In the genomic region with DNA sequence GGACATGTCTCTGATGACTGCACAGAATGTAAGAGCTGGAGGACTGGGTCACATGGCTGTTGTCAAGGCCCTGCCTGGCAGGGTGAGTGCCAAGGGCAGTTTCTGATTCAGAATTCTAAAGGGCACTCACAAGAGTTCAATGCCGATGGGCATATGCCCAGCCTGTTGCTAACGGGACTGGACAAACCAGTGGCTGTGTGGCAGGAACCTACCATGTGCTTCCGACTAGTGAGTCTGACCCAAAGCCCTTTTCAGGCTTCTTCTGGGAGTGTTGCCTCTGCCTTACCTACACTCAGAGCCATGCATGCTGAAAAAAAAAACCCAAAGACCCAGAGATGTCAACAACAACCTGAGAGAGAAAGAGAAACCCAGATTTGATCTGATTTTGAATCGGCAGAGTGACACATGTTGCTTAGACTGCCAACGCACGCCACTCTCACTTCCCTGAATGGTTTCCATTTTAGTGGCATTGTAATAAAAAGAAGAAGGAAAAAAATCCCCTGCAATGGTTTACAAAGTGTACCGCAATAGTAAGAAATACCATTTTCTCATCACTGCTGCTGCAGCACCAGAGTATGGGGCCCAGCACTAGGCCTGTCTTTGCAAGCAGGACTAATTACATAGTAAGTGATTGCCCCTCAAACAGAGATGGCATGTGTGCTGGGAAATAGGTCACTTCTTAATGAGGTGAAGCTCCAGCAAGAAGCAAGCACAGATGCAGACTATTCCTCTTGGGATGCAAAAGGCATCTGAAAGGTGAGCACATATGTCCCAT, we compare ENCODE assay signal across 8 cellular contexts.
DNase-seq lines count a peak whose midpoint lies in the region; ATAC-seq and TF ChIP-seq lines count a peak whose summit lies in the region.

No MANE protein-coding gene starts in this region.

- no peaks in the 10 kb centered on the region for H3K27me3 ChIP-seq in stomach

- peak; percentile 96 for DNase-seq in GM12865 (ENCODE audit: low read depth)
- DNase-seq in activated naive CD8-positive, alpha-beta T cell treated with anti-CD3 and anti-CD28 coated beads, Interleukin-2, amount 50 U/mL, for 24 hours, result no peak
- DNase-seq in stomach, result peak; percentile 27
- DNase-seq in middle frontal gyrus (ENCODE audit: extremely low spot score, low spot score), result no peak
- no peak for DNase-seq in NCI-H1092 treated with DMSO at 0.1 percent for 48 hours (lab: John Stamatoyannopoulos, UW)
- no peak for DNase-seq in cerebellar nuclear complex (lab: John Stamatoyannopoulos, UW)

- H3K27me3 Mint-ChIP-seq in activated naive CD8-positive, alpha-beta T cell treated with anti-CD3 and anti-CD28 coated beads, Interleukin-2, amount 50 U/mL, for 24 hours, result no peaks in the 10 kb centered on the region

- no peaks in the 10 kb centered on the region for H3K9me3 ChIP-seq in stomach

- 76 to 86% (median 81%) methylated on average over 7 of the region's 7 CpGs for WGBS in stomach, 5 donors

- TF ChIP-seq CTCF in GM12865 (IDR thresholded peaks at IDR 0.05; ENCODE audit: insufficient read depth, low read depth, low read length, missing control alignments) (no peak), stomach (IDR thresholded peaks at IDR 0.05) (no peak)

- H3K27ac ChIP-seq in stomach, result peak overlapping the region in 1 of 5 donors; percentile 3

- peaks cover 64% of the 10 kb centered on the region for H3K4me1 Mint-ChIP-seq in activated naive CD8-positive, alpha-beta T cell treated with anti-CD3 and anti-CD28 coated beads, Interleukin-2, amount 50 U/mL, for 24 hours

- intact Hi-C loops in stomach (cut with DNase I; ENCODE audit: low total_unique reads), result no loop called here

- peak overlapping the region; percentile 38 for H3K27ac Mint-ChIP-seq in activated naive CD8-positive, alpha-beta T cell treated with anti-CD3 and anti-CD28 coated beads, Interleukin-2, amount 50 U/mL, for 24 hours

- H3K9me3 Mint-ChIP-seq in activated naive CD8-positive, alpha-beta T cell treated with anti-CD3 and anti-CD28 coated beads, Interleukin-2, amount 50 U/mL, for 24 hours, result no peaks in the 10 kb centered on the region

- H3K4me3 ChIP-seq in GM12865 (ENCODE audit: low read depth, low read length) (peak overlapping the region; percentile 30), stomach (no peak overlapping the region)

- no peaks in the 10 kb centered on the region for H3K36me3 Mint-ChIP-seq in activated naive CD8-positive, alpha-beta T cell treated with anti-CD3 and anti-CD28 coated beads, Interleukin-2, amount 50 U/mL, for 24 hours (ENCODE audit: low read depth)

- no peaks in the 10 kb centered on the region for H3K36me3 ChIP-seq in stomach

- no peak for TF ChIP-seq POLR2A in stomach (IDR thresholded peaks at IDR 0.05)

- peak; percentile 77 for ATAC-seq in GM21390 (IDR thresholded peaks at IDR 0.05; ENCODE audit: unreplicated experiment)
- ATAC-seq in HG03565 (IDR thresholded peaks at IDR 0.05; ENCODE audit: unreplicated experiment), result peak; percentile 77
- peak; percentile 70 for ATAC-seq in activated naive CD8-positive, alpha-beta T cell treated with anti-CD3 and anti-CD28 coated beads, Interleukin-2, amount 50 U/mL, for 24 hours

- no peak for TF ChIP-seq EP300 in stomach (IDR thresholded peaks at IDR 0.05)

- H3K4me3 Mint-ChIP-seq in activated naive CD8-positive, alpha-beta T cell treated with anti-CD3 and anti-CD28 coated beads, Interleukin-2, amount 50 U/mL, for 24 hours, result no peak overlapping the region

- no peaks in the 10 kb centered on the region for H3K4me1 ChIP-seq in stomach

Comparison
In these comparisons a context has a peak if more than half of its experiments do, and no peak if none do; other contexts are left out.
1. DNase-seq: peak in GM12865 (single experiment) and stomach (single experiment); none in activated naive CD8-positive, alpha-beta T cell treated with anti-CD3 and anti-CD28 coated beads, Interleukin-2, amount 50 U/mL, for 24 hours (single experiment), middle frontal gyrus (single experiment), NCI-H1092 treated with DMSO at 0.1 percent for 48 hours (single experiment) and cerebellar nuclear complex (0 of 2).
2. Peak in every context shown above with its lines, with median percentiles within 50 percentile points of each other: ATAC-seq.